In genomic region chrX:124726881-124727280, GRCh38 we compare ENCODE assay signal across 15 cellular contexts.
A peak's percentile ranks its signal among the peaks of the same experiment; 100 is the strongest.
DNase-seq lines count a peak whose midpoint lies in the region; TF ChIP-seq lines count a peak whose summit lies in the region.
"Had no signal": no experiment of that assay in that cellular context is flagged by ENCODE, and none has a peak within 500 bp of the region (broad histone marks: within the 10 kb centered on the region; RNA-seq: fewer than 3 reads in every experiment).

No MANE protein-coding gene starts in this region.

- H3K27ac Mint-ChIP-seq in CD8-positive, alpha-beta memory T cell = no peak overlapping the region

- TF ChIP-seq CTCF in esophagus muscularis mucosa (IDR thresholded peaks at IDR 0.05) = no peak

- no peak overlapping the region for H3K4me3 ChIP-seq in esophagus muscularis mucosa
- no peak overlapping the region for H3K4me3 ChIP-seq in CD8-positive, alpha-beta memory T cell (ENCODE audit: low read length)
- H3K4me3 ChIP-seq: BLaER1 treated with 17β-estradiol and CSF1 and Interleukin-3, amounts not matched to agents 10 nM and 100 nM; GM23248 had no signal

- no peak overlapping the region for H3K27ac ChIP-seq in esophagus muscularis mucosa (replicated peaks in 1 of 4)
- no peak overlapping the region for H3K27ac ChIP-seq in CD8-positive, alpha-beta memory T cell (ENCODE audit: low read depth, low read length)
- H3K27ac ChIP-seq: 22Rv1; BLaER1 treated with 17β-estradiol and CSF1 and Interleukin-3, amounts not matched to agents 10 nM and 100 nM; GM23248 had no signal

- no peaks in the 10 kb centered on the region for H3K9me3 Mint-ChIP-seq in CD8-positive, alpha-beta memory T cell

- no peaks in the 10 kb centered on the region for H3K36me3 ChIP-seq in esophagus muscularis mucosa
- H3K36me3 ChIP-seq in CD8-positive, alpha-beta memory T cell (ENCODE audit: insufficient read depth, low read length) = no peaks in the 10 kb centered on the region
- H3K36me3 ChIP-seq: BLaER1 treated with 17β-estradiol and CSF1 and Interleukin-3, amounts not matched to agents 10 nM and 100 nM had no signal

- H3K36me3 Mint-ChIP-seq in CD8-positive, alpha-beta memory T cell = peaks cover 0 to 1% (median 0%) of the 10 kb centered on the region in 3 donors

- WGBS in esophagus muscularis mucosa = 63% methylated on average over 1 of the region's 1 CpG

- no peaks in the 10 kb centered on the region for H3K4me1 ChIP-seq in esophagus muscularis mucosa
- H3K4me1 ChIP-seq in CD8-positive, alpha-beta memory T cell (ENCODE audit: insufficient read depth, low read length) = no peaks in the 10 kb centered on the region

- H3K4me1 Mint-ChIP-seq in CD8-positive, alpha-beta memory T cell = peaks cover 2 to 48% (median 41%) of the 10 kb centered on the region in 3 donors

- no peaks in the 10 kb centered on the region for H3K27me3 ChIP-seq in esophagus muscularis mucosa
- no peaks in the 10 kb centered on the region for H3K27me3 ChIP-seq in CD8-positive, alpha-beta memory T cell (ENCODE audit: insufficient read depth, low read length, poor library complexity, severe bottlenecking)

- TF ChIP-seq EP300 in esophagus muscularis mucosa (IDR thresholded peaks at IDR 0.05) = no peak

- H3K4me3 Mint-ChIP-seq in CD8-positive, alpha-beta memory T cell = peak overlapping the region in 1 of 7 donors; percentile 3

- POLR2A ChIA-PET in CD8-positive, alpha-beta memory T cell (lab: Charles Lee) = no interaction called here

- DNase-seq in NCI-H2081 (lab: John Stamatoyannopoulos, UW) (peak; percentile 17 to 72), NCI-H2081 treated with DMSO at 0.1 percent for 48 hours (lab: John Stamatoyannopoulos, UW) (no peak), DMS 273 (lab: John Stamatoyannopoulos, UW; ENCODE audit: unreplicated experiment) (peak; percentile 70), NCI-H1694 (lab: John Stamatoyannopoulos, UW) (peak; percentile 46), cerebellar cortex (ENCODE audit: low spot score) (peak; percentile 83), AG08395 (ENCODE audit: low spot score) (no peak), esophagus muscularis mucosa (ENCODE audit: extremely low spot score) (no peak)
- DNase-seq in CD8-positive, alpha-beta memory T cell = no peak
- DNase-seq: COR-L47, GM23248, NCI-H2029 treated with DMSO at 0.1 percent for 48 hours, NCI-H226, T-helper 9 cell had no signal

- H3K9me3 ChIP-seq in esophagus muscularis mucosa = no peaks in the 10 kb centered on the region
- no peaks in the 10 kb centered on the region for H3K9me3 ChIP-seq in CD8-positive, alpha-beta memory T cell (ENCODE audit: low read length)
- H3K9me3 ChIP-seq: BLaER1 treated with 17β-estradiol and CSF1 and Interleukin-3, amounts not matched to agents 10 nM and 100 nM had no signal

- CTCF ChIA-PET in CD8-positive, alpha-beta memory T cell (lab: Charles Lee) = no interaction called here

- H3K27me3 Mint-ChIP-seq in CD8-positive, alpha-beta memory T cell = peaks cover 4 to 6% of the 10 kb centered on the region in 2 donors

- intact Hi-C loops in esophagus muscularis mucosa (cut with DNase I) = no loop called here

- no peak for TF ChIP-seq POLR2A in esophagus muscularis mucosa (IDR thresholded peaks at IDR 0.05; ENCODE audit: low read depth)

Comparison
In these comparisons a context has a peak if more than half of its experiments do, and no peak if none do; other contexts are left out.
1. DNase-seq: peak in NCI-H2081 (2 of 2), DMS 273 (single experiment), NCI-H1694 (single experiment) and cerebellar cortex (single experiment); none in NCI-H2081 treated with DMSO at 0.1 percent for 48 hours (single experiment), AG08395 (single experiment), esophagus muscularis mucosa (single experiment) and CD8-positive, alpha-beta memory T cell (0 of 5).